25 cellular contexts compared by ENCODE assay signal in genomic region chr12:128905003-128905544, GRCh38. TPM values are rescaled to one million over a fixed set of nuclear protein-coding genes. Genes with fewer than 3 reads are reported as not detected.
"Had no signal": no experiment of that assay in that cellular context is flagged by ENCODE, and none has a peak within 500 bp of the region (broad histone marks: within the 10 kb centered on the region; RNA-seq: fewer than 3 reads in every experiment).

No MANE protein-coding gene starts in this region.

- H3K9me3 ChIP-seq: breast epithelium, colonic mucosa, left ventricle myocardium inferior, tibial artery had no signal

- H3K4me1 ChIP-seq: breast epithelium, colonic mucosa, left ventricle myocardium inferior, parathyroid adenoma, tibial artery had no signal

- H3K27ac ChIP-seq: breast epithelium, colonic mucosa, dorsolateral prefrontal cortex, epithelial cell of prostate, left ventricle myocardium inferior, parathyroid adenoma, tibial artery had no signal

- DNase-seq: activated CD4-positive, alpha-beta memory T cell treated with anti-CD3 and anti-CD28 coated beads for 36 hours; activated CD4-positive, alpha-beta T cell treated with anti-CD3 and anti-CD28 coated beads for 4 hours; activated CD4-positive, CD25-positive, alpha-beta regulatory T cell; activated naive CD4-positive, alpha-beta T cell treated with anti-CD3 and anti-CD28 coated beads for 36 hours; activated naive CD8-positive, alpha-beta T cell treated with anti-CD3 and anti-CD28 coated beads, Interleukin-2, amount 10 ng/mL, durations not matched to agents 7 days and 5 days; activated T-cell treated with anti-CD3 and anti-CD28 coated beads, Interleukin-2, amount 50 U/mL, for 48 hours; amniotic stem cell; colonic mucosa; dorsolateral prefrontal cortex; kidney; left ventricle myocardium inferior; mammary epithelial cell; natural killer cell; right cardiac atrium; stimulated activated CD4-positive, alpha-beta T cell treated with anti-CD3 and anti-CD28 coated beads, Interleukin-12 subunit alpha, Interleukin-12 subunit beta, amount 100 ng/mL, for 4 hours; stimulated activated CD4-positive, alpha-beta T cell treated with anti-CD3 and anti-CD28 coated beads, Interleukin-4, amount 100 ng/mL, for 4 hours; stimulated activated naive CD8-positive, alpha-beta T cell treated with anti-CD3 and anti-CD28 coated beads, Interleukin-15, Interleukin-2, amounts not matched to agents 100 U/mL and 50 U/mL, for 24 hours; substantia nigra; T-helper 17 cell; tibial artery had no signal

- ATAC-seq: natural killer cell; right cardiac atrium; stimulated activated naive CD8-positive, alpha-beta T cell treated with anti-CD3 and anti-CD28 coated beads, Interleukin-15, Interleukin-2, amounts not matched to agents 100 U/mL and 50 U/mL, for 24 hours; T-helper 17 cell had no signal

- H3K4me3 ChIP-seq: breast epithelium, colonic mucosa, dorsolateral prefrontal cortex, left ventricle myocardium inferior, tibial artery had no signal

- H3K36me3 ChIP-seq: breast epithelium, colonic mucosa, left ventricle myocardium inferior, tibial artery had no signal

- H3K27me3 ChIP-seq: breast epithelium, colonic mucosa, dorsolateral prefrontal cortex, tibial artery had no signal

RNA-seq across cellular contexts. Expression of gene GLT1D1, which starts 51.8 kb away (rescaled TPM):
- total RNA-seq: activated CD4-positive, alpha-beta memory T cell treated with anti-CD3 and anti-CD28 coated beads for 36 hours; activated naive CD4-positive, alpha-beta T cell treated with anti-CD3 and anti-CD28 coated beads for 36 hours; activated naive CD8-positive, alpha-beta T cell treated with anti-CD3 and anti-CD28 coated beads, Interleukin-2, amount 10 ng/mL, durations not matched to agents 7 days and 5 days; glomerular endothelial cell; mammary epithelial cell; pulmonary artery endothelial cell had no signal
